ENCODE assay signal across 15 cellular contexts in genomic region chr12:49631336-49631907, GRCh38. TPM values are rescaled to one million over a fixed set of nuclear protein-coding genes. Genes with fewer than 3 reads are reported as not detected.
DNase-seq lines count a peak whose midpoint lies in the region; ATAC-seq and TF ChIP-seq lines count a peak whose summit lies in the region.
"Had no signal": no experiment of that assay in that cellular context is flagged by ENCODE, and none has a peak within 500 bp of the region (broad histone marks: within the 10 kb centered on the region; RNA-seq: fewer than 3 reads in every experiment).

No MANE protein-coding gene starts in this region.

- H3K4me3 ChIP-seq in GM23338 (no peak overlapping the region), osteoblast (ENCODE audit: insufficient read depth, low read length) (no peak overlapping the region)
- H3K4me3 ChIP-seq: BLaER1, GM23248 had no signal

- POLR2A ChIA-PET in WTC11 (lab: Charles Lee) = interaction anchor here (0.5 kb wide), 1 partner anchor 706 kb away, joined by 6 read pairs; no protein-coding TSS in a partner anchor

- H3K9me3 Mint-ChIP-seq in CD14-positive monocyte (no peaks in the 10 kb centered on the region), GM23338 (no peaks in the 10 kb centered on the region), WTC11 (no peaks in the 10 kb centered on the region)
- H3K9me3 Mint-ChIP-seq in activated T-cell treated with anti-CD3 and anti-CD28 coated beads, Interleukin-2, amount 50 U/mL, for 72 hours = no peaks in the 10 kb centered on the region
- H3K9me3 Mint-ChIP-seq: CD8-positive, alpha-beta memory T cell had no signal

- H3K9me2 ChIP-seq in GM23338 (ENCODE audit: insufficient read depth) = no peaks in the 10 kb centered on the region

- no peaks in the 10 kb centered on the region for H3K36me3 Mint-ChIP-seq in CD14-positive monocyte
- H3K36me3 Mint-ChIP-seq in GM23338 (ENCODE audit: low read depth) = peaks cover 8% of the 10 kb centered on the region; the same call in 2 of the 3 replicates
- peaks cover 14% of the 10 kb centered on the region for H3K36me3 Mint-ChIP-seq in WTC11
- H3K36me3 Mint-ChIP-seq in activated T-cell treated with anti-CD3 and anti-CD28 coated beads, Interleukin-2, amount 50 U/mL, for 72 hours (ENCODE audit: insufficient read depth in 2 of 2) = no peaks in the 10 kb centered on the region

- H3K4me2 ChIP-seq in GM23338 (no peak overlapping the region), osteoblast (ENCODE audit: insufficient read depth, low read length) (no peak overlapping the region)
- H3K4me2 ChIP-seq: BLaER1 had no signal

- H3K36me3 ChIP-seq in GM23338 (ENCODE audit: insufficient read depth) = no peaks in the 10 kb centered on the region
- no peaks in the 10 kb centered on the region for H3K36me3 ChIP-seq in osteoblast (ENCODE audit: insufficient read depth, low read length)

- H3K4me1 Mint-ChIP-seq in CD14-positive monocyte (peaks cover 3% of the 10 kb centered on the region), GM23338 (peaks cover 7% of the 10 kb centered on the region), WTC11 (peaks cover under 1% of the 10 kb centered on the region)
- H3K4me1 Mint-ChIP-seq in activated T-cell treated with anti-CD3 and anti-CD28 coated beads, Interleukin-2, amount 50 U/mL, for 72 hours (ENCODE audit: low read depth) = no peaks in the 10 kb centered on the region

- intact Hi-C loops in CD14-positive monocyte (cut with micrococcal nuclease) = loop anchor here in 1 of 2 donors (10.0 kb wide), 1 partner anchor 203 kb away; no protein-coding TSS in a partner anchor

- H3F3A ChIP-seq in GM23338 (replicated peaks; ENCODE audit: low read depth) = no peaks in the 10 kb centered on the region

- DNase-seq in CD14-positive monocyte (ENCODE audit: low spot score) (peak; percentile 10), GM23338 (ENCODE audit: low spot score) (peak; percentile 23), WTC11 (ENCODE audit: low spot score) (no peak), osteoblast (ENCODE audit: insufficient read length, low spot score, missing footprints) (peak; percentile 51)
- DNase-seq in activated T-cell treated with anti-CD3 and anti-CD28 coated beads, Interleukin-2, amount 50 U/mL, for 72 hours = no peak
- DNase-seq: CD8-positive, alpha-beta memory T cell; GM23248; NCI-H1048; NCI-H1436; NCI-H1930; NCI-H226; NCI-H524 treated with DMSO at 0.1 percent for 48 hours had no signal

- H2AFZ ChIP-seq in GM23338 = no peak overlapping the region
- H2AFZ ChIP-seq in osteoblast (ENCODE audit: low read length) = no peak overlapping the region
- H2AFZ ChIP-seq: GM23248 had no signal

- no peak overlapping the region for H3K4me3 Mint-ChIP-seq in CD14-positive monocyte
- H3K4me3 Mint-ChIP-seq in GM23338 = no peak overlapping the region
- no peak overlapping the region for H3K4me3 Mint-ChIP-seq in WTC11
- no peak overlapping the region for H3K4me3 Mint-ChIP-seq in activated T-cell treated with anti-CD3 and anti-CD28 coated beads, Interleukin-2, amount 50 U/mL, for 72 hours
- H3K4me3 Mint-ChIP-seq: CD8-positive, alpha-beta memory T cell had no signal

- H3K4me1 ChIP-seq in GM23338 (ENCODE audit: insufficient read depth) (no peaks in the 10 kb centered on the region), osteoblast (ENCODE audit: insufficient read depth, low read length) (peaks cover 10% of the 10 kb centered on the region)
- H3K4me1 ChIP-seq: BLaER1 had no signal

- H3K27ac Mint-ChIP-seq in CD14-positive monocyte (no peak overlapping the region), GM23338 (no peak overlapping the region), WTC11 (no peak overlapping the region)
- no peak overlapping the region for H3K27ac Mint-ChIP-seq in activated T-cell treated with anti-CD3 and anti-CD28 coated beads, Interleukin-2, amount 50 U/mL, for 72 hours

- H3K27ac ChIP-seq in GM23338 (ENCODE audit: low read depth) (no peak overlapping the region), osteoblast (ENCODE audit: low read depth, low read length) (no peak overlapping the region)
- H3K27ac ChIP-seq: BLaER1, GM23248 had no signal

- H3K79me2 ChIP-seq in GM23338 (replicated peaks; ENCODE audit: insufficient read depth) (no peaks in the 10 kb centered on the region), osteoblast (ENCODE audit: insufficient read depth, low read length) (no peaks in the 10 kb centered on the region)

- no peaks in the 10 kb centered on the region for H3K9me3 ChIP-seq in osteoblast (ENCODE audit: low read depth, low read length)
- H3K9me3 ChIP-seq: BLaER1 had no signal

- ATAC-seq in GM23338 = peak; percentile 49
- ATAC-seq in WTC11 = peak; percentile 31
- no peak for ATAC-seq in activated T-cell treated with anti-CD3 and anti-CD28 coated beads, Interleukin-2, amount 50 U/mL, for 72 hours (replicated peaks in 1 of 2)
- no peak for ATAC-seq in HG03175 (IDR thresholded peaks at IDR 0.05; ENCODE audit: unreplicated experiment)
- ATAC-seq in esophagus mucosa = no peak

- TF ChIP-seq CTCF in CD14-positive monocyte (IDR thresholded peaks at IDR 0.05) (no peak), GM23338 (conservative IDR thresholded peaks at IDR 0.05; ENCODE audit: low read depth in 2 of 2) (peak; percentile 44 to 52), WTC11 (IDR thresholded peaks at IDR 0.05) (no peak), osteoblast (IDR thresholded peaks at IDR 0.05; ENCODE audit: extremely low read depth, low read depth, low read length) (no peak)

- H3K27me3 Mint-ChIP-seq in CD14-positive monocyte (ENCODE audit: low read depth in 3 of 3) (peaks cover 0 to 4% (median 0%) of the 10 kb centered on the region in 3 donors), GM23338 (ENCODE audit: insufficient read depth, low read depth, poor library complexity) (peaks cover 6% of the 10 kb centered on the region), WTC11 (ENCODE audit: low read depth) (no peaks in the 10 kb centered on the region)
- no peaks in the 10 kb centered on the region for H3K27me3 Mint-ChIP-seq in activated T-cell treated with anti-CD3 and anti-CD28 coated beads, Interleukin-2, amount 50 U/mL, for 72 hours (ENCODE audit: low read depth)
- H3K27me3 Mint-ChIP-seq: CD8-positive, alpha-beta memory T cell had no signal

- H3K27me3 ChIP-seq in GM23338 (ENCODE audit: insufficient read depth) (no peaks in the 10 kb centered on the region), osteoblast (ENCODE audit: insufficient read depth, low read length) (no peaks in the 10 kb centered on the region)
- H3K27me3 ChIP-seq: BLaER1 had no signal

- CTCF ChIA-PET in WTC11 (lab: Charles Lee) = interaction anchor here (0.6 to 7.5 kb wide), 8 partner anchors 8 to 110 kb away, joined by 3 to 74 read pairs (median 4); partner anchors contain the start of genes PRPF40B and TMBIM6

- H4K20me1 ChIP-seq in GM23338 (replicated peaks; ENCODE audit: insufficient read depth) = no peaks in the 10 kb centered on the region
- peaks cover 14% of the 10 kb centered on the region for H4K20me1 ChIP-seq in osteoblast (ENCODE audit: insufficient read depth, low read length)
- H4K20me1 ChIP-seq: BLaER1 had no signal

TF ChIP-seq in WTC11, 78 proteins besides CTCF, POLR2A, EP300 and RAD21 (continues in another document):
- TF ChIP-seq FOXJ3 (CRISPR knock-in tag; IDR thresholded peaks at IDR 0.05; ENCODE audit: borderline replicate concordance) (no peak), ATF1 (CRISPR knock-in tag; IDR thresholded peaks at IDR 0.05) (no peak), MYBL2 (CRISPR knock-in tag; IDR thresholded peaks at IDR 0.05) (no peak), FOXP4 (CRISPR knock-in tag; IDR thresholded peaks at IDR 0.05) (no peak), ELF4 (CRISPR knock-in tag; IDR thresholded peaks at IDR 0.05; ENCODE audit: low read depth) (no peak), ATF6 (CRISPR knock-in tag; IDR thresholded peaks at IDR 0.05) (no peak)

RNA-seq across cellular contexts. Expression of gene PRPF40B, which starts 8.1 kb away (rescaled TPM):
- polyA plus RNA-seq in CD14-positive monocyte = under 1 TPM; 0.14 to 0.57 TPM
- total RNA-seq in GM23338 (2014; rRNA removed; shearing (Covaris generic)) = 14.7 and 17.9 TPM in 2 replicates
- polyA plus RNA-seq in GM23338 (2016; fragmentation: Nextera tagmentation; extraction: Ambion mirVana) = 16.7 and 19.0 TPM in 2 replicates
- 38.0 to 46.0 TPM (median 40.5 TPM) in 3 replicates for total RNA-seq in WTC11 (2021)
- 11.6 and 12.4 TPM in 2 replicates for total RNA-seq in osteoblast
- total RNA-seq in activated T-cell treated with anti-CD3 and anti-CD28 coated beads, Interleukin-2, amount 50 U/mL, for 72 hours = 10 to 100 TPM in 1 of 2 donors, 1 to 10 TPM in 1; 8.5 to 14.0 TPM
- total RNA-seq in esophagus mucosa = 16.1 TPM

RNA-seq across cellular contexts. Expression of gene FAM186B, which starts 26.0 kb away (rescaled TPM):
- polyA plus RNA-seq in CD14-positive monocyte (not detected), GM23338 (2016; fragmentation: Nextera tagmentation; extraction: Ambion mirVana) (0.21 and 0.31 TPM in 2 replicates)
- 0.08 and 0.38 TPM in 2 replicates for total RNA-seq in GM23338 (2014; rRNA removed; shearing (Covaris generic))
- total RNA-seq in WTC11 (2021) (0.16 to 0.39 TPM (median 0.21 TPM) in 3 replicates), osteoblast (0.59 and 0.72 TPM in 2 replicates), esophagus mucosa (0.36 TPM)
- total RNA-seq in activated T-cell treated with anti-CD3 and anti-CD28 coated beads, Interleukin-2, amount 50 U/mL, for 72 hours = under 1 TPM; 0.74 to 0.82 TPM
- polyA plus RNA-seq: CD8-positive, alpha-beta memory T cell had no signal

Comparison
In these comparisons a context has a peak if more than half of its experiments do, and no peak if none do; other contexts are left out.
1. DNase-seq: peak in CD14-positive monocyte (single experiment), GM23338 (single experiment) and osteoblast (single experiment); none in WTC11 (single experiment) and activated T-cell treated with anti-CD3 and anti-CD28 coated beads, Interleukin-2, amount 50 U/mL, for 72 hours (0 of 2).
2. CTCF ChIP-seq: peak in GM23338 (2 of 2); none in CD14-positive monocyte (single experiment), WTC11 (single experiment) and osteoblast (single experiment).
3. ATAC-seq: peak in GM23338 (single experiment) and WTC11 (single experiment); none in activated T-cell treated with anti-CD3 and anti-CD28 coated beads, Interleukin-2, amount 50 U/mL, for 72 hours (0 of 2), HG03175 (single experiment) and esophagus mucosa (single experiment).